Comparison of ENCODE assay signal across 11 cellular contexts in genomic region chrX:119617511-119618164, GRCh38. TPM values are rescaled to one million over a fixed set of nuclear protein-coding genes. Genes with fewer than 3 reads are reported as not detected.
DNase-seq lines count a peak whose midpoint lies in the region; ATAC-seq and TF ChIP-seq lines count a peak whose summit lies in the region.
"Had no signal": no experiment of that assay in that cellular context is flagged by ENCODE, and none has a peak within 500 bp of the region (broad histone marks: within the 10 kb centered on the region; RNA-seq: fewer than 3 reads in every experiment).

No MANE protein-coding gene starts in this region.

- peak overlapping the region; percentile 33 for H3K27ac ChIP-seq in CD4-positive, CD25-positive, alpha-beta regulatory T cell (ENCODE audit: insufficient read depth, low read length, poor library complexity, severe bottlenecking)
- H3K27ac ChIP-seq in brain microvascular endothelial cell, result no peak overlapping the region
- H3K27ac ChIP-seq: ovary had no signal

- H3K4me1 Mint-ChIP-seq in CD4-positive, CD25-positive, alpha-beta regulatory T cell, result peaks cover 3 to 14% (median 5%) of the 10 kb centered on the region in 4 donors
- peaks cover 14% of the 10 kb centered on the region for H3K4me1 Mint-ChIP-seq in activated naive CD8-positive, alpha-beta T cell treated with anti-CD3 and anti-CD28 coated beads, Interleukin-2, amount 50 U/mL, for 24 hours
- peaks cover 7% of the 10 kb centered on the region for H3K4me1 Mint-ChIP-seq in Calu3 (ENCODE audit: low read depth, unreplicated experiment)
- peaks cover 12% of the 10 kb centered on the region for H3K4me1 Mint-ChIP-seq in nephron progenitor cell

- TF ChIP-seq CTCF in Calu3 (IDR thresholded peaks at IDR 0.05; ENCODE audit: unreplicated experiment) (no peak), brain microvascular endothelial cell (IDR thresholded peaks at IDR 0.05; ENCODE audit: low read depth, low read length, missing control alignments) (no peak), nephron progenitor cell (IDR thresholded peaks at IDR 0.05) (no peak)

- in situ Hi-C loops in brain microvascular endothelial cell (cut with HindIII; ENCODE audit: low pct_ligation_motif_present, low sequenced_read_pairs), result no loop called here

- no peaks in the 10 kb centered on the region for H3K9me3 Mint-ChIP-seq in CD4-positive, CD25-positive, alpha-beta regulatory T cell
- no peaks in the 10 kb centered on the region for H3K9me3 Mint-ChIP-seq in activated naive CD8-positive, alpha-beta T cell treated with anti-CD3 and anti-CD28 coated beads, Interleukin-2, amount 50 U/mL, for 24 hours
- H3K9me3 Mint-ChIP-seq in Calu3 (ENCODE audit: low read depth, unreplicated experiment), result no peaks in the 10 kb centered on the region
- peaks cover 54% of the 10 kb centered on the region for H3K9me3 Mint-ChIP-seq in nephron progenitor cell

- H3K27me3 Mint-ChIP-seq in CD4-positive, CD25-positive, alpha-beta regulatory T cell, result no peaks in the 10 kb centered on the region
- no peaks in the 10 kb centered on the region for H3K27me3 Mint-ChIP-seq in activated naive CD8-positive, alpha-beta T cell treated with anti-CD3 and anti-CD28 coated beads, Interleukin-2, amount 50 U/mL, for 24 hours
- peaks cover 30% of the 10 kb centered on the region for H3K27me3 Mint-ChIP-seq in Calu3 (ENCODE audit: unreplicated experiment)
- H3K27me3 Mint-ChIP-seq in nephron progenitor cell (ENCODE audit: low read depth, poor library complexity), result no peaks in the 10 kb centered on the region

- no peak for DNase-seq in CD4-positive, CD25-positive, alpha-beta regulatory T cell
- DNase-seq in activated naive CD8-positive, alpha-beta T cell treated with anti-CD3 and anti-CD28 coated beads, Interleukin-2, amount 50 U/mL, for 24 hours, result no peak
- no peak for DNase-seq in Calu3
- no peak for DNase-seq in brain microvascular endothelial cell
- no peak for DNase-seq in nephron progenitor cell
- DNase-seq in NCI-H345 (lab: John Stamatoyannopoulos, UW), result no peak
- DNase-seq: activated naive CD4-positive, alpha-beta T cell treated with Interleukin-2 at 50 U/mL for 16 hours; ovary; stimulated activated CD8-positive, alpha-beta memory T cell treated with anti-CD3 and anti-CD28 coated beads, Interleukin-4, amount 100 ng/mL, for 48 hours had no signal

- ATAC-seq in CD4-positive, CD25-positive, alpha-beta regulatory T cell (ENCODE audit: low read depth in 2 of 2), result no peak
- peak; percentile 63 for ATAC-seq in GM19452 (IDR thresholded peaks at IDR 0.05; ENCODE audit: unreplicated experiment)
- ATAC-seq in HG03108 (IDR thresholded peaks at IDR 0.05; ENCODE audit: unreplicated experiment), result peak; percentile 68
- no peak for ATAC-seq in activated naive CD8-positive, alpha-beta T cell treated with anti-CD3 and anti-CD28 coated beads, Interleukin-2, amount 50 U/mL, for 24 hours

- H3K27me3 ChIP-seq in CD4-positive, CD25-positive, alpha-beta regulatory T cell (ENCODE audit: control insufficient read depth, insufficient read depth, low read length), result no peaks in the 10 kb centered on the region
- H3K27me3 ChIP-seq in brain microvascular endothelial cell (replicated peaks), result no peaks in the 10 kb centered on the region
- H3K27me3 ChIP-seq: ovary had no signal

- CTCF ChIA-PET in Calu3 (lab: Charles Lee), result no interaction called here

- H3K36me3 Mint-ChIP-seq in CD4-positive, CD25-positive, alpha-beta regulatory T cell, result peaks cover 21% of the 10 kb centered on the region
- H3K36me3 Mint-ChIP-seq in activated naive CD8-positive, alpha-beta T cell treated with anti-CD3 and anti-CD28 coated beads, Interleukin-2, amount 50 U/mL, for 24 hours (ENCODE audit: low read depth), result peaks cover 4% of the 10 kb centered on the region
- no peaks in the 10 kb centered on the region for H3K36me3 Mint-ChIP-seq in Calu3 (ENCODE audit: insufficient read depth, unreplicated experiment)
- H3K36me3 Mint-ChIP-seq in nephron progenitor cell (ENCODE audit: low read depth), result peaks cover 44% of the 10 kb centered on the region

- no peak overlapping the region for H3K4me3 Mint-ChIP-seq in CD4-positive, CD25-positive, alpha-beta regulatory T cell
- H3K4me3 Mint-ChIP-seq in activated naive CD8-positive, alpha-beta T cell treated with anti-CD3 and anti-CD28 coated beads, Interleukin-2, amount 50 U/mL, for 24 hours, result no peak overlapping the region
- no peak overlapping the region for H3K4me3 Mint-ChIP-seq in Calu3 (ENCODE audit: low read depth, unreplicated experiment)
- no peak overlapping the region for H3K4me3 Mint-ChIP-seq in nephron progenitor cell

- no peaks in the 10 kb centered on the region for H3K9me3 ChIP-seq in CD4-positive, CD25-positive, alpha-beta regulatory T cell (ENCODE audit: control insufficient read depth in 2 of 2, low read length in 2 of 2)
- H3K9me3 ChIP-seq: ovary had no signal

- H3K4me1 ChIP-seq in CD4-positive, CD25-positive, alpha-beta regulatory T cell (ENCODE audit: control insufficient read depth, insufficient read depth, low read length, poor library complexity, severe bottlenecking), result no peaks in the 10 kb centered on the region

- H3K4me3 ChIP-seq in CD4-positive, CD25-positive, alpha-beta regulatory T cell (ENCODE audit: low read depth, low read length), result no peak overlapping the region
- no peak overlapping the region for H3K4me3 ChIP-seq in brain microvascular endothelial cell (ENCODE audit: low read depth, low read length)
- H3K4me3 ChIP-seq: ovary had no signal

- no peak overlapping the region for H3K27ac Mint-ChIP-seq in CD4-positive, CD25-positive, alpha-beta regulatory T cell
- peak overlapping the region; percentile 27 for H3K27ac Mint-ChIP-seq in activated naive CD8-positive, alpha-beta T cell treated with anti-CD3 and anti-CD28 coated beads, Interleukin-2, amount 50 U/mL, for 24 hours
- no peak overlapping the region for H3K27ac Mint-ChIP-seq in Calu3 (ENCODE audit: unreplicated experiment)
- no peak overlapping the region for H3K27ac Mint-ChIP-seq in nephron progenitor cell

- no TSS peak for BruUV-seq in Calu3 (replicated peaks; lab: Mats Ljungman, UMichigan)

- peaks cover 6% of the 10 kb centered on the region for H3K36me3 ChIP-seq in CD4-positive, CD25-positive, alpha-beta regulatory T cell (ENCODE audit: control insufficient read depth, insufficient read depth, low read length)
- no peaks in the 10 kb centered on the region for H3K36me3 ChIP-seq in brain microvascular endothelial cell (replicated peaks)
- H3K36me3 ChIP-seq: ovary had no signal

- intact Hi-C loops in Calu3 (cut with micrococcal nuclease; ENCODE audit: unreplicated experiment), result no loop called here

RNA-seq across cellular contexts. Expression of gene NKRF, which starts 11.4 kb away (rescaled TPM):
- total RNA-seq in CD4-positive, CD25-positive, alpha-beta regulatory T cell, result 14.1 TPM
- 1 to 10 TPM; 3.4 to 6.9 (median 6.2) TPM for polyA plus RNA-seq in CD4-positive, CD25-positive, alpha-beta regulatory T cell
- 17.8 and 18.0 TPM in 2 replicates for total RNA-seq in Calu3 (2022)

RNA-seq across cellular contexts. Expression of gene UBE2A, which starts 43.3 kb away (rescaled TPM):
- total RNA-seq in CD4-positive, CD25-positive, alpha-beta regulatory T cell, result 80.1 TPM
- 10 to 100 TPM; 44.6 to 62.9 (median 55.8) TPM for polyA plus RNA-seq in CD4-positive, CD25-positive, alpha-beta regulatory T cell
- total RNA-seq in Calu3 (2022), result 64.2 and 65.0 TPM in 2 replicates

RNA-seq across cellular contexts. Expression of gene STEEP1, which starts 52.4 kb away (rescaled TPM):
- total RNA-seq in CD4-positive, CD25-positive, alpha-beta regulatory T cell, result 23.9 TPM
- polyA plus RNA-seq in CD4-positive, CD25-positive, alpha-beta regulatory T cell, result 10 to 100 TPM; 11.3 to 15.0 (median 13.3) TPM
- total RNA-seq in Calu3 (2022), result 30.4 and 36.8 TPM in 2 replicates

Comparison
In these comparisons a context has a peak if more than half of its experiments do, and no peak if none do; other contexts are left out.
1. ATAC-seq: peak in GM19452 (single experiment) and HG03108 (single experiment); none in CD4-positive, CD25-positive, alpha-beta regulatory T cell (0 of 2) and activated naive CD8-positive, alpha-beta T cell treated with anti-CD3 and anti-CD28 coated beads, Interleukin-2, amount 50 U/mL, for 24 hours (single experiment).